1 cellular context compared by ENCODE assay signal in the genomic region with DNA sequence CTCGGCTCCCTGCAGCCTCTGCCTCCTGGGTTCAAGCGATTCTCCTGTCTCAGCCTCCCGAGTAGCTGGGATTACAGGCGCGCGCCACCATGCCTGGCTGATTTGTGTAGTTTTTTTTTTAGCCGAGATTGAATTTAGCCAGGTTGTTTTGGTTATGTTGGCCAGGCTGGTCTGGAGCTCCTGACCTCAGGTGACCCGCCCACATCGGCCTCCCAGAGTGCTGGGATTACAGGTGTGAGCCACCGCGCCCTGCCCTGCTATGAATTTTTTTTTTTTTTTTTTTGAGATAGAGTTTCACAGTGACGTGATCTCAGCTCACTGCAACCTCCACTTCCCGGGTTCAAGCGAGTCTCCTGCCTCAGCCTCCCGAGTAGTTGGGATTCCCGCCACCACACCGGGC.
TF ChIP-seq lines count a peak whose summit lies in the region.

No MANE protein-coding gene starts in this region.

TF ChIP-seq in GM12878, 131 proteins besides CTCF, POLR2A, EP300 and RAD21:
- TF ChIP-seq, protein P1, sequence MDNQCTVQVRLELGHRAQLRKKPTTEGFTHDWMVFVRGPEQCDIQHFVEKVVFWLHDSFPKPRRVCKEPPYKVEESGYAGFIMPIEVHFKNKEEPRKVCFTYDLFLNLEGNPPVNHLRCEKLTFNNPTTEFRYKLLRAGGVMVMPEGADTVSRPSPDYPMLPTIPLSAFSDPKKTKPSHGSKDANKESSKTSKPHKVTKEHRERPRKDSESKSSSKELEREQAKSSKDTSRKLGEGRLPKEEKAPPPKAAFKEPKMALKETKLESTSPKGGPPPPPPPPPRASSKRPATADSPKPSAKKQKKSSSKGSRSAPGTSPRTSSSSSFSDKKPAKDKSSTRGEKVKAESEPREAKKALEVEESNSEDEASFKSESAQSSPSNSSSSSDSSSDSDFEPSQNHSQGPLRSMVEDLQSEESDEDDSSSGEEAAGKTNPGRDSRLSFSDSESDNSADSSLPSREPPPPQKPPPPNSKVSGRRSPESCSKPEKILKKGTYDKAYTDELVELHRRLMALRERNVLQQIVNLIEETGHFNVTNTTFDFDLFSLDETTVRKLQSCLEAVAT (IDR thresholded peaks at IDR 0.05) = peak; percentile 99
- TF ChIP-seq, protein P2, sequence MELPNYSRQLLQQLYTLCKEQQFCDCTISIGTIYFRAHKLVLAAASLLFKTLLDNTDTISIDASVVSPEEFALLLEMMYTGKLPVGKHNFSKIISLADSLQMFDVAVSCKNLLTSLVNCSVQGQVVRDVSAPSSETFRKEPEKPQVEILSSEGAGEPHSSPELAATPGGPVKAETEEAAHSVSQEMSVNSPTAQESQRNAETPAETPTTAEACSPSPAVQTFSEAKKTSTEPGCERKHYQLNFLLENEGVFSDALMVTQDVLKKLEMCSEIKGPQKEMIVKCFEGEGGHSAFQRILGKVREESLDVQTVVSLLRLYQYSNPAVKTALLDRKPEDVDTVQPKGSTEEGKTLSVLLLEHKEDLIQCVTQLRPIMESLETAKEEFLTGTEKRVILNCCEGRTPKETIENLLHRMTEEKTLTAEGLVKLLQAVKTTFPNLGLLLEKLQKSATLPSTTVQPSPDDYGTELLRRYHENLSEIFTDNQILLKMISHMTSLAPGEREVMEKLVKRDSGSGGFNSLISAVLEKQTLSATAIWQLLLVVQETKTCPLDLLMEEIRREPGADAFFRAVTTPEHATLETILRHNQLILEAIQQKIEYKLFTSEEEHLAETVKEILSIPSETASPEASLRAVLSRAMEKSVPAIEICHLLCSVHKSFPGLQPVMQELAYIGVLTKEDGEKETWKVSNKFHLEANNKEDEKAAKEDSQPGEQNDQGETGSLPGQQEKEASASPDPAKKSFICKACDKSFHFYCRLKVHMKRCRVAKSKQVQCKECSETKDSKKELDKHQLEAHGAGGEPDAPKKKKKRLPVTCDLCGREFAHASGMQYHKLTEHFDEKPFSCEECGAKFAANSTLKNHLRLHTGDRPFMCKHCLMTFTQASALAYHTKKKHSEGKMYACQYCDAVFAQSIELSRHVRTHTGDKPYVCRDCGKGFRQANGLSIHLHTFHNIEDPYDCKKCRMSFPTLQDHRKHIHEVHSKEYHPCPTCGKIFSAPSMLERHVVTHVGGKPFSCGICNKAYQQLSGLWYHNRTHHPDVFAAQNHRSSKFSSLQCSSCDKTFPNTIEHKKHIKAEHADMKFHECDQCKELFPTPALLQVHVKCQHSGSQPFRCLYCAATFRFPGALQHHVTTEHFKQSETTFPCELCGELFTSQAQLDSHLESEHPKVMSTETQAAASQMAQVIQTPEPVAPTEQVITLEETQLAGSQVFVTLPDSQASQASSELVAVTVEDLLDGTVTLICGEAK (IDR thresholded peaks at IDR 0.05; ENCODE audit: borderline replicate concordance) = peak; percentile 41; the same call in 1 of the 2 replicates
TF ChIP-seq in GM12878: peak in this region for 2; not testable (repeated sequence) for 129.
